15 cellular contexts compared by ENCODE assay signal in genomic region chr11:27469333-27469680, GRCh38. TPM values are rescaled to one million over a fixed set of nuclear protein-coding genes. Genes with fewer than 3 reads are reported as not detected.
DNase-seq lines count a peak whose midpoint lies in the region; ATAC-seq and TF ChIP-seq lines count a peak whose summit lies in the region.
"Had no signal": no experiment of that assay in that cellular context is flagged by ENCODE, and none has a peak within 500 bp of the region (broad histone marks: within the 10 kb centered on the region; RNA-seq: fewer than 3 reads in every experiment).

No MANE protein-coding gene starts in this region.

- no peak overlapping the region for H2AFZ ChIP-seq in MM.1S (ENCODE audit: low read length)

- no peak for DNase-seq in H7
- DNase-seq in body of pancreas: peak in 1 of 4 donors; percentile 34
- no peak for DNase-seq in psoas muscle
- no peak for DNase-seq in DMS114 treated with DMSO at 0.1 percent for 48 hours (lab: John Stamatoyannopoulos, UW; ENCODE audit: unreplicated experiment)
- no peak for DNase-seq in MM.1S
- no peak for DNase-seq in NCI-H526 treated with DMSO at 0.1 percent for 48 hours (lab: John Stamatoyannopoulos, UW)
- DNase-seq in putamen (ENCODE audit: low spot score): no peak
- DNase-seq: activated T-cell treated with anti-CD3 and anti-CD28 coated beads, Interleukin-2, amount 50 U/mL, for 72 hours; C1 segment of cervical spinal cord; GDM1; NCI-H2081 treated with DMSO at 0.1 percent for 48 hours; stimulated activated CD4-positive, alpha-beta T cell treated with anti-CD3 and anti-CD28 coated beads, Interleukin-2, amount 100 ng/mL, for 24 hours; stimulated activated naive CD8-positive, alpha-beta T cell treated with anti-CD3 and anti-CD28 coated beads, Interleukin-15, Interleukin-2, amounts not matched to agents 100 U/mL and 50 U/mL, for 24 hours had no signal

- ATAC-seq in body of pancreas (no peak), psoas muscle (no peak)
- ATAC-seq: activated T-cell treated with anti-CD3 and anti-CD28 coated beads, Interleukin-2, amount 50 U/mL, for 72 hours; stimulated activated naive CD8-positive, alpha-beta T cell treated with anti-CD3 and anti-CD28 coated beads, Interleukin-15, Interleukin-2, amounts not matched to agents 100 U/mL and 50 U/mL, for 24 hours had no signal

- H3K36me3 ChIP-seq in H7 (replicated peaks; ENCODE audit: control insufficient read depth, insufficient read depth, low read length): no peaks in the 10 kb centered on the region; the same call in 1 of the 2 replicates
- no peaks in the 10 kb centered on the region for H3K36me3 ChIP-seq in body of pancreas (replicated peaks in 1 of 2; ENCODE audit: insufficient read depth in 1 of 2, low read depth in 2 of 2)
- no peaks in the 10 kb centered on the region for H3K36me3 ChIP-seq in psoas muscle (ENCODE audit: insufficient read depth in 1 of 2, low read depth in 1 of 2)
- no peaks in the 10 kb centered on the region for H3K36me3 ChIP-seq in MM.1S (replicated peaks; ENCODE audit: insufficient read depth, low read length)

- no peaks in the 10 kb centered on the region for H4K20me1 ChIP-seq in MM.1S (ENCODE audit: insufficient read depth, low read length)

- H3K4me3 ChIP-seq in H7 (ENCODE audit: insufficient read depth, low read depth, low read length) (peak overlapping the region; percentile 89; the same call in 1 of the 2 replicates), body of pancreas (peak overlapping the region; percentile 17 to 64), iPS-18c (ENCODE audit: insufficient read depth, low read depth, low read length) (peak overlapping the region; percentile 87), psoas muscle (peak overlapping the region; percentile 15), MM.1S (ENCODE audit: low read length) (no peak overlapping the region)
- H3K4me3 ChIP-seq: mucosa of descending colon had no signal

- intact Hi-C loops in body of pancreas (cut with DNase I): no loop called here
- intact Hi-C loops in psoas muscle (cut with DNase I): loop anchor here (2.0 to 5.0 kb wide), 2 partner anchors 42 to 45 kb away; no protein-coding TSS in a partner anchor

- H3K4me1 ChIP-seq in body of pancreas (peaks cover 36% of the 10 kb centered on the region), psoas muscle (peaks cover 46% of the 10 kb centered on the region), MM.1S (ENCODE audit: low read length) (no peaks in the 10 kb centered on the region)

- H3K9ac ChIP-seq in MM.1S (ENCODE audit: low read length): no peak overlapping the region

- H3K4me2 ChIP-seq in MM.1S (ENCODE audit: low read depth, low read length): no peak overlapping the region

- no peaks in the 10 kb centered on the region for H3K9me2 ChIP-seq in MM.1S (replicated peaks; ENCODE audit: insufficient read depth, low read length)

- 18 to 30% methylated on average over 3 of the region's 3 CpGs for WGBS in body of pancreas, 2 donors
- 49 to 63% (median 54%) methylated on average over 3 of the region's 3 CpGs for WGBS in psoas muscle, 3 donors

- H3K27me3 ChIP-seq in H7 (ENCODE audit: control insufficient read depth, insufficient read depth, low read length) (no peaks in the 10 kb centered on the region), body of pancreas (no peaks in the 10 kb centered on the region), psoas muscle (ENCODE audit: insufficient read depth in 3 of 3, low read length in 2 of 3) (no peaks in the 10 kb centered on the region), MM.1S (replicated peaks; ENCODE audit: insufficient read depth, low read length) (no peaks in the 10 kb centered on the region)

- no peaks in the 10 kb centered on the region for H3F3A ChIP-seq in MM.1S (ENCODE audit: insufficient read depth, low read length)

- H3K79me2 ChIP-seq in MM.1S (ENCODE audit: low read length): no peaks in the 10 kb centered on the region

- TF ChIP-seq POLR2A in body of pancreas (IDR thresholded peaks at IDR 0.05): no peak

- H3K9me3 ChIP-seq in body of pancreas: no peaks in the 10 kb centered on the region
- no peaks in the 10 kb centered on the region for H3K9me3 ChIP-seq in iPS-18c (ENCODE audit: control insufficient read depth, insufficient read depth, low read length)
- H3K9me3 ChIP-seq in psoas muscle: no peaks in the 10 kb centered on the region
- H3K9me3 ChIP-seq in MM.1S (replicated peaks; ENCODE audit: insufficient read depth, low read length): no peaks in the 10 kb centered on the region
- H3K9me3 ChIP-seq: mucosa of descending colon had no signal

- no peak for TF ChIP-seq CTCF in body of pancreas (IDR thresholded peaks at IDR 0.05)
- no peak for TF ChIP-seq CTCF in psoas muscle (IDR thresholded peaks at IDR 0.05)
- TF ChIP-seq CTCF in MM.1S (IDR thresholded peaks at IDR 0.05; ENCODE audit: low read length): no peak

- peak overlapping the region; percentile 96 to 99 (median 97) for H3K27ac ChIP-seq in body of pancreas
- H3K27ac ChIP-seq in psoas muscle: no peak overlapping the region
- no peak overlapping the region for H3K27ac ChIP-seq in MM.1S (ENCODE audit: low read length)

RNA-seq across cellular contexts. Expression of gene LGR4, which starts 3.3 kb away (rescaled TPM):
- total RNA-seq in H7 (2014; rRNA removed; shearing (Covaris generic)): 51.1 and 77.6 TPM in 2 replicates
- total RNA-seq in body of pancreas (100 to 1,000 TPM; 120 to 145 TPM), psoas muscle (10 to 100 TPM in 1 of 4 donors, 1 to 10 TPM in 3; 8.0 to 15.2 (median 8.6) TPM)
- polyA plus RNA-seq in psoas muscle: 1 to 10 TPM; 3.9 to 6.9 (median 4.9) TPM

RNA-seq across cellular contexts. Expression of gene LIN7C, which starts 37.3 kb away (rescaled TPM):
- total RNA-seq in H7 (2014; rRNA removed; shearing (Covaris generic)): 36.3 and 43.7 TPM in 2 replicates
- total RNA-seq in body of pancreas: 10 to 100 TPM; 17.5 to 27.8 TPM
- total RNA-seq in psoas muscle: 10 to 100 TPM; 13.1 to 18.9 (median 14.7) TPM
- 1 to 10 TPM; 4.2 to 5.1 (median 5.0) TPM for polyA plus RNA-seq in psoas muscle

Comparison
In these comparisons a context has a peak if more than half of its experiments do, and no peak if none do; other contexts are left out.
1. H3K27ac ChIP-seq: peak in body of pancreas (4 of 4); none in psoas muscle (single experiment) and MM.1S (single experiment).